10 cellular contexts compared by ENCODE assay signal in the genomic region with DNA sequence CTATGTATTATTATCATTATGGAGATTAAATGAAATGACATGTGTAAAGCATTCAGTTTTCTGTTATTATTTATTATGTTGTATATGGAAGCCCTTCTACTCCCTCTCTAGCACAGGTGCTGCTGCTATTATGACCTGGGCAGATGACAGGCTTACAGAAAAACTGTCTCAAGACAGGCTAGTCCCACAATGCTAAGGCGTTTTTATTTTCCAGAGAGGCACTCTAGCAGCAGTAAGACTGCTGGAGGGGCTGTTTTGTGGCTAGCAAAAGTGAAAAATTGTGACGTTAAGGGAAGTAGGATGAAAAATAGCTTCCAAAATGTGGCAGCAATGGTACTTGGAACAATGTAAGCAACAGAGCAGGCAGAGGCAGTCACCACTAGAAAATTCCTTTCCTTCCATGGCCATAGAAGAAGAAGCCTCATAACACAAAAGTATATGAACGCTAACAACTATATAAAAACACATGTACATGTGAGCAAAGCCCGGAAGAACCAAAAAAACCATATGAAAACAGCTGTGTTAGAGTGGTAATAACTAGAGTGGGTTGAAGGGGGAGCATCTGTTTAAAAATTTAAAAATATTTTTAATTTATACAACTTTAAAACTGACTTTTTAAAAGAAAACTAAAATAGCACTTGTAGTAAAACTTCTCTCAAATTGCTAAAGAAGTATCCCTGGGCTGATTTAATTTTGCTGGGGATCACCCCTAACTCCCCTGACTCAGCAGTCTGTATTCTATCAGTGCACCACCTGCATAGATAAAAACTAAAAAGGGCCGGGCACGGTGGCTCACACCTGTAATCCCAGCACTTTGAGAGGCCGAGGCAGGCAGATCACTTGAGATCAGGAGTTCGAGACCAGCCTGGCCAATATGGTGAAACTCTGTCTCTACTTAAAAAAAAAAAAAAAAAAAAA.
DNase-seq lines count a peak whose midpoint lies in the region; ATAC-seq and TF ChIP-seq lines count a peak whose summit lies in the region.
"Had no signal": no experiment of that assay in that cellular context is flagged by ENCODE, and none has a peak within 500 bp of the region (broad histone marks: within the 10 kb centered on the region; RNA-seq: fewer than 3 reads in every experiment).

No MANE protein-coding gene starts in this region.

- no peaks in the 10 kb centered on the region for H4K20me1 ChIP-seq in DOHH2 (ENCODE audit: control insufficient read depth, insufficient read depth, low read depth, low read length)

- no peak for ATAC-seq in HG02840 (IDR thresholded peaks at IDR 0.05; ENCODE audit: low FRiP score, unreplicated experiment)
- ATAC-seq in HG03460 (IDR thresholded peaks at IDR 0.05; ENCODE audit: unreplicated experiment): no peak
- ATAC-seq: activated CD4-positive, CD25-positive, alpha-beta regulatory T cell treated with anti-CD3 and anti-CD28 coated beads, Interleukin-2, amount 50 U/mL, for 24 hours had no signal

- H3K4me2 ChIP-seq in DOHH2 (ENCODE audit: low read length): peak overlapping the region; percentile 54

- TF ChIP-seq POLR2A in erythroblast (IDR thresholded peaks at IDR 0.05; ENCODE audit: low read length): no peak

- peaks cover 40% of the 10 kb centered on the region for H3F3A ChIP-seq in DOHH2 (ENCODE audit: control insufficient read depth, insufficient read depth)

- peaks cover 87% of the 10 kb centered on the region for H3K79me2 ChIP-seq in DOHH2 (ENCODE audit: control insufficient read depth, low read length)

- peaks cover 95% of the 10 kb centered on the region for H3K4me1 ChIP-seq in DOHH2 (ENCODE audit: control insufficient read depth, low read length)
- H3K4me1 ChIP-seq in neutrophil (ENCODE audit: control insufficient read depth in 1 of 2, insufficient read depth in 1 of 2, low read depth in 1 of 2, low read length in 1 of 2): peaks cover 25 to 57% of the 10 kb centered on the region in 2 experiments

- TF ChIP-seq CTCF in DOHH2 (IDR thresholded peaks at IDR 0.05; ENCODE audit: low read depth, low read length, poor library complexity, severe bottlenecking) (no peak), neutrophil (IDR thresholded peaks at IDR 0.05) (no peak)

- H3K9me3 ChIP-seq in DOHH2 (ENCODE audit: control insufficient read depth, insufficient read depth, low read length) (no peaks in the 10 kb centered on the region), neutrophil (no peaks in the 10 kb centered on the region)

- no peaks in the 10 kb centered on the region for H3K9me2 ChIP-seq in DOHH2 (replicated peaks; ENCODE audit: control insufficient read depth, low read length)

- DNase-seq in NAMALWA (ENCODE audit: low spot score) (peak; percentile 22), erythroblast (lab: John Stamatoyannopoulos, UW) (peak; percentile 7 to 9), SHP77 treated with DMSO at 0.1 percent for 48 hours (lab: John Stamatoyannopoulos, UW) (no peak), NCI-H2171 treated with DMSO at 0.1 percent for 48 hours (lab: John Stamatoyannopoulos, UW) (no peak)
- DNase-seq: amniotic stem cell had no signal

- no peaks in the 10 kb centered on the region for H3K27me3 ChIP-seq in DOHH2 (ENCODE audit: control insufficient read depth, low read length)
- H3K27me3 ChIP-seq in neutrophil: no peaks in the 10 kb centered on the region

- H3K27ac ChIP-seq in DOHH2 (ENCODE audit: low read depth, low read length) (peak overlapping the region; percentile 82), neutrophil (peak overlapping the region; percentile 71)

- H3K4me3 ChIP-seq in DOHH2 (ENCODE audit: low read length) (peak overlapping the region; percentile 38), neutrophil (ENCODE audit: low read depth in 1 of 2, low read length in 1 of 2) (no peak overlapping the region)

- H3K36me3 ChIP-seq in DOHH2 (ENCODE audit: control insufficient read depth, low read length) (peaks cover 16% of the 10 kb centered on the region), neutrophil (no peaks in the 10 kb centered on the region)

Comparison
In these comparisons a context has a peak if more than half of its experiments do, and no peak if none do; other contexts are left out.
1. DNase-seq: peak in NAMALWA (single experiment) and erythroblast (2 of 2); none in SHP77 treated with DMSO at 0.1 percent for 48 hours (single experiment) and NCI-H2171 treated with DMSO at 0.1 percent for 48 hours (single experiment).